Comparison of ENCODE assay signal across 8 cellular contexts in genomic region chr1:15603050-15603965, GRCh38. TPM values are rescaled to one million over a fixed set of nuclear protein-coding genes. Genes with fewer than 3 reads are reported as not detected.
DNase-seq lines count a peak whose midpoint lies in the region; ATAC-seq and TF ChIP-seq lines count a peak whose summit lies in the region.

No MANE protein-coding gene starts in this region.

- TF ChIP-seq CTCF in AG04449 (IDR thresholded peaks at IDR 0.05; ENCODE audit: insufficient read depth, low read length, missing control alignments), result no peak
- TF ChIP-seq CTCF in colonic mucosa (IDR thresholded peaks at IDR 0.05), result no peak

- peak overlapping the region; percentile 43 for H3K27ac Mint-ChIP-seq in activated CD4-positive, alpha-beta T cell treated with anti-CD3 and anti-CD28 coated beads, Interleukin-2, amount 10 ng/mL, durations not matched to agents 24 days and 14 days

- intact Hi-C loops in activated CD4-positive, alpha-beta T cell treated with anti-CD3 and anti-CD28 coated beads, Interleukin-2, amount 10 ng/mL, durations not matched to agents 24 days and 14 days (cut with micrococcal nuclease), result loop anchor here (1.0 kb wide), 1 partner anchor 14 kb away; the partner anchor contains the start of gene DDI2
- intact Hi-C loops in colonic mucosa (cut with DNase I), result no loop called here

- ATAC-seq in GM18870 (IDR thresholded peaks at IDR 0.05; ENCODE audit: unreplicated experiment), result peak; percentile 48
- peak; percentile 87 for ATAC-seq in HG03139 (IDR thresholded peaks at IDR 0.05; ENCODE audit: unreplicated experiment)

- peak; percentile 46 for DNase-seq in AG04449 (ENCODE audit: low read depth, low spot score)
- DNase-seq in NCI-H345 treated with DMSO at 0.1 percent for 48 hours (lab: John Stamatoyannopoulos, UW; ENCODE audit: unreplicated experiment), result peak; percentile 96
- peak; percentile 98 for DNase-seq in activated CD4-positive, alpha-beta T cell treated with anti-CD3 and anti-CD28 coated beads, Interleukin-2, amount 10 ng/mL, durations not matched to agents 24 days and 14 days
- DNase-seq in colonic mucosa, result peak; percentile 96
- DNase-seq in kidney tubule cell (ENCODE audit: low spot score), result peak; percentile 98
- DNase-seq in stimulated activated CD4-positive, alpha-beta T cell treated with anti-CD3 and anti-CD28 coated beads, Interleukin-15, amount 100 ng/mL, for 24 hours, result peak; percentile 96

- H3K4me3 Mint-ChIP-seq in activated CD4-positive, alpha-beta T cell treated with anti-CD3 and anti-CD28 coated beads, Interleukin-2, amount 10 ng/mL, durations not matched to agents 24 days and 14 days, result peak overlapping the region; percentile 78

- H3K9me3 Mint-ChIP-seq in activated CD4-positive, alpha-beta T cell treated with anti-CD3 and anti-CD28 coated beads, Interleukin-2, amount 10 ng/mL, durations not matched to agents 24 days and 14 days, result peaks cover 5% of the 10 kb centered on the region

- H3K4me3 ChIP-seq in AG04449 (ENCODE audit: low read depth, low read length) (peak overlapping the region; percentile 77), colonic mucosa (peak overlapping the region; percentile 70)

- POLR2A ChIA-PET in AG04449 (lab: Yijun Ruan, JAX), result interaction anchor here (0.7 to 1.8 kb wide), 6 partner anchors 9 to 154 kb away, joined by 3 to 5 read pairs (median 4); partner anchors contain the start of gene DDI2

- H3K27me3 Mint-ChIP-seq in activated CD4-positive, alpha-beta T cell treated with anti-CD3 and anti-CD28 coated beads, Interleukin-2, amount 10 ng/mL, durations not matched to agents 24 days and 14 days, result peaks cover 5% of the 10 kb centered on the region

- no peaks in the 10 kb centered on the region for H3K27me3 ChIP-seq in colonic mucosa

- no peaks in the 10 kb centered on the region for H3K36me3 ChIP-seq in colonic mucosa

- CTCF ChIA-PET in AG04449 (lab: Yijun Ruan, JAX), result interaction anchor here (0.7 to 4.7 kb wide), 7 partner anchors 8 to 212 kb away, joined by 3 to 34 read pairs (median 3); no protein-coding TSS in a partner anchor

- no peaks in the 10 kb centered on the region for H3K36me3 Mint-ChIP-seq in activated CD4-positive, alpha-beta T cell treated with anti-CD3 and anti-CD28 coated beads, Interleukin-2, amount 10 ng/mL, durations not matched to agents 24 days and 14 days (ENCODE audit: low read depth)

- H3K4me1 Mint-ChIP-seq in activated CD4-positive, alpha-beta T cell treated with anti-CD3 and anti-CD28 coated beads, Interleukin-2, amount 10 ng/mL, durations not matched to agents 24 days and 14 days, result peaks cover 10% of the 10 kb centered on the region

- no peaks in the 10 kb centered on the region for H3K4me1 ChIP-seq in colonic mucosa

- H3K27ac ChIP-seq in colonic mucosa, result peak overlapping the region; percentile 72

- no peaks in the 10 kb centered on the region for H3K9me3 ChIP-seq in colonic mucosa

- H3K9ac ChIP-seq in colonic mucosa (ENCODE audit: low read depth in 2 of 2, low read length in 2 of 2), result peak overlapping the region; percentile 82 to 96

RNA-seq across cellular contexts. Expression of gene DDI2, which starts 13.9 kb away (rescaled TPM):
- total RNA-seq in activated CD4-positive, alpha-beta T cell treated with anti-CD3 and anti-CD28 coated beads, Interleukin-2, amount 10 ng/mL, durations not matched to agents 24 days and 14 days, result 50.5 and 53.0 TPM in 2 replicates
- 10 to 100 TPM; 28.6 to 38.7 TPM for total RNA-seq in colonic mucosa

RNA-seq across cellular contexts. Expression of gene AGMAT, which starts 18.5 kb away (rescaled TPM):
- 31.0 and 31.5 TPM in 2 replicates for total RNA-seq in activated CD4-positive, alpha-beta T cell treated with anti-CD3 and anti-CD28 coated beads, Interleukin-2, amount 10 ng/mL, durations not matched to agents 24 days and 14 days
- total RNA-seq in colonic mucosa, result 10 to 100 TPM; 21.6 to 54.2 TPM

Comparison
In these comparisons a context has a peak if more than half of its experiments do, and no peak if none do; other contexts are left out.
1. Peak in every context shown above with its lines: DNase-seq, ATAC-seq, H3K4me3 ChIP-seq and H3K27ac ChIP-seq.
2. DNase-seq: peak in every context shown above with its lines; median percentile 98 in activated CD4-positive, alpha-beta T cell treated with anti-CD3 and anti-CD28 coated beads, Interleukin-2, amount 10 ng/mL, durations not matched to agents 24 days and 14 days; 98 in kidney tubule cell; 96 in NCI-H345 treated with DMSO at 0.1 percent for 48 hours; 96 in colonic mucosa; 96 in stimulated activated CD4-positive, alpha-beta T cell treated with anti-CD3 and anti-CD28 coated beads, Interleukin-15, amount 100 ng/mL, for 24 hours; 46 in AG04449.